ENCODE assay signal across 12 cellular contexts in the genomic region with DNA sequence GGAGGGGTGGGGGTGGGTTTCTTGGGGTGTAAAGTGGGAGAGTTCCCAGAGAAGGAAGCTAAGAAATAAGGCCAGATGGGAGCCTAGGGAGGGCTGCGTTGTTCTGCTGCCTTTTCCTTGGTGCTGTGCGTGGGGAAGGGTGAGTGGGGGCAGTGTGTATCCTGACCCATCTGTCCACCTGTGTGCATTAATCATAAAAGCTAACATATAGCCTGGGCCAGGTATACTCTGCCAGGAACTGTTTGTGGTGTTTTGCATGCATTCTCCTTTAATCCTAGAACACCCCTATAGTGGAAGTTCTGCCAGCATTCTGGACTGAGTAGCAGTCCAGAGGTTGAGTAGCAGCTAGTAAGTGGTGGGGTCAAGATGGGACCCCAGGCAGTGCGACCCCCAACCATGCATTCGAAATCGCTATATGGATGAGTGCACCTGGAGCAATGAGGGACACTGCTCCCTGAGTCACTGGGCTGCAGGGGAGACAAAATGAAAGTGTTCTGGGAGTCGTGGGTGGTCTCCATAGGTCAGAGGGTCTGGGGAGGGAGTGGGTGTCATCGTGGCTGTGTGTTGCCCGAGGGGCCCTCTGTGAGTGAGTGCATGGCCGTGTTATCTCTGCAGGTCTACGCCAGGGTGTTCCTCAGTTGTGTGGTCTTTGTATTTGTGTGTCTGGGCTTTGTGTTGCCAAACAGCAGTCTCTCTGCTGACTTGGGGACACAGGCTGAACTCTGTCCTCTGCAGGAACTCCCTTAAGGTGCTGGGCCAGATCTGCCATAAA. TPM values are rescaled to one million over a fixed set of nuclear protein-coding genes. Genes with fewer than 3 reads are reported as not detected.
DNase-seq lines count a peak whose midpoint lies in the region; ATAC-seq and TF ChIP-seq lines count a peak whose summit lies in the region.
"Had no signal": no experiment of that assay in that cellular context is flagged by ENCODE, and none has a peak within 500 bp of the region (broad histone marks: within the 10 kb centered on the region; RNA-seq: fewer than 3 reads in every experiment).

No MANE protein-coding gene starts in this region.

- in situ Hi-C loops in ACHN (cut with HindIII; ENCODE audit: low pct_ligation_motif_present, low pct_unique_long_range_greater_than_20kb, low sequenced_read_pairs): no loop called here

- peaks cover 15% of the 10 kb centered on the region for H3K4me1 ChIP-seq in colonic mucosa
- peaks cover 55% of the 10 kb centered on the region for H3K4me1 ChIP-seq in lower lobe of right lung
- H3K4me1 ChIP-seq in suprapubic skin: peaks cover 67% of the 10 kb centered on the region

- TF ChIP-seq CTCF in colonic mucosa (IDR thresholded peaks at IDR 0.05) (no peak), lower lobe of right lung (IDR thresholded peaks at IDR 0.05) (no peak), suprapubic skin (IDR thresholded peaks at IDR 0.05) (no peak)

- no peak for TF ChIP-seq POLR2A in suprapubic skin (IDR thresholded peaks at IDR 0.05)

- peak overlapping the region; percentile 82 for H3K27ac ChIP-seq in colonic mucosa
- peak overlapping the region; percentile 88 for H3K27ac ChIP-seq in lower lobe of right lung
- H3K27ac ChIP-seq in suprapubic skin: peak overlapping the region; percentile 92

- H3K36me3 ChIP-seq in colonic mucosa (no peaks in the 10 kb centered on the region), lower lobe of right lung (no peaks in the 10 kb centered on the region), suprapubic skin (no peaks in the 10 kb centered on the region)

- H3K4me3 ChIP-seq in colonic mucosa (peak overlapping the region; percentile 72), lower lobe of right lung (peak overlapping the region; percentile 86), suprapubic skin (peak overlapping the region; percentile 90)

- H3K27me3 ChIP-seq in colonic mucosa (no peaks in the 10 kb centered on the region), lower lobe of right lung (ENCODE audit: low read depth) (peaks cover 12% of the 10 kb centered on the region), suprapubic skin (no peaks in the 10 kb centered on the region)

- WGBS in suprapubic skin: 34% methylated on average over 10 of the region's 10 CpGs

- H3K9me3 ChIP-seq in colonic mucosa (no peaks in the 10 kb centered on the region), lower lobe of right lung (no peaks in the 10 kb centered on the region), suprapubic skin (no peaks in the 10 kb centered on the region)

- intact Hi-C loops in colonic mucosa (cut with DNase I) (no loop called here), lower lobe of right lung (cut with DNase I) (no loop called here)

- ATAC-seq in lower lobe of right lung: no peak
- ATAC-seq: stimulated activated effector memory CD8-positive, alpha-beta T cell treated with anti-CD3 and anti-CD28 coated beads, Interleukin-12 subunit alpha, Interleukin-12 subunit beta, amount 100 ng/mL, for 72 hours had no signal

- DNase-seq in HuH-7.5 (ENCODE audit: low spot score) (peak; percentile 26), colonic mucosa (peak; percentile 90), lower lobe of right lung (no peak), suprapubic skin (ENCODE audit: low spot score in 2 of 2) (no peak), epidermal melanocyte (ENCODE audit: insufficient read length, low spot score) (no peak), GM19240 (ENCODE audit: insufficient read length, low spot score) (no peak), ACHN (no peak), SHP77 (lab: John Stamatoyannopoulos, UW) (no peak)
- DNase-seq: naive B cell, NCI-H1105 treated with DMSO at 0.1 percent for 48 hours, SW 1271 had no signal

- no peak for TF ChIP-seq EP300 in suprapubic skin (IDR thresholded peaks at IDR 0.05)

- H3K9ac ChIP-seq in colonic mucosa (ENCODE audit: low read depth in 2 of 2, low read length in 2 of 2): peak overlapping the region; percentile 92 to 99

RNA-seq across cellular contexts. Expression of gene ERBB2, which starts 1.3 kb away (rescaled TPM):
- total RNA-seq in colonic mucosa (100 to 1,000 TPM; 153 to 174 TPM), lower lobe of right lung (96.1 TPM), suprapubic skin (100 to 1,000 TPM; 144 to 192 (median 173) TPM)

RNA-seq across cellular contexts. Expression of gene PGAP3, which starts 13.3 kb away (rescaled TPM):
- total RNA-seq in colonic mucosa: 10 to 100 TPM; 37.3 to 42.0 TPM
- total RNA-seq in lower lobe of right lung: 20.7 TPM
- total RNA-seq in suprapubic skin: 10 to 100 TPM; 25.7 to 41.5 (median 32.7) TPM

RNA-seq across cellular contexts. Expression of gene MIEN1, which starts 29.1 kb away (rescaled TPM):
- total RNA-seq in colonic mucosa (100 to 1,000 TPM in 1 of 2 donors, 10 to 100 TPM in 1; 74.1 to 103 TPM), lower lobe of right lung (46.4 TPM), suprapubic skin (10 to 100 TPM; 43.6 to 54.1 (median 52.1) TPM)

RNA-seq across cellular contexts. Expression of gene PNMT, which starts 32.9 kb away (rescaled TPM):
- total RNA-seq in colonic mucosa (under 1 TPM in 1 of 2 donors, not detected in 1; 0.47 TPM), lower lobe of right lung (3.9 TPM), suprapubic skin (1 to 10 TPM in 2 of 4 donors, under 1 TPM in 2; 0.53 to 1.6 (median 1.1) TPM)

RNA-seq across cellular contexts. Expression of gene TCAP, which starts 36.0 kb away (rescaled TPM):
- total RNA-seq in colonic mucosa (1 to 10 TPM in 1 of 2 donors, under 1 TPM in 1; 0.49 to 1.2 TPM), lower lobe of right lung (3.7 TPM), suprapubic skin (1 to 10 TPM in 2 of 4 donors, under 1 TPM in 1, not detected in 1; 0.57 to 2.4 (median 1.1) TPM)

Comparison
In these comparisons a context has a peak if more than half of its experiments do, and no peak if none do; other contexts are left out.
1. DNase-seq: peak in HuH-7.5 (single experiment) and colonic mucosa (single experiment); none in lower lobe of right lung (single experiment), suprapubic skin (0 of 2), epidermal melanocyte (single experiment), GM19240 (single experiment), ACHN (single experiment) and SHP77 (0 of 2).
2. Peak in every context shown above with its lines, with median percentiles within 50 percentile points of each other: H3K27ac ChIP-seq and H3K4me3 ChIP-seq.